9 cellular contexts compared by ENCODE assay signal in genomic region chr11:128518493-128519207, GRCh38.
DNase-seq lines count a peak whose midpoint lies in the region; ATAC-seq and TF ChIP-seq lines count a peak whose summit lies in the region.
"Had no signal": no experiment of that assay in that cellular context is flagged by ENCODE, and none has a peak within 500 bp of the region (broad histone marks: within the 10 kb centered on the region; RNA-seq: fewer than 3 reads in every experiment).

No MANE protein-coding gene starts in this region.

- H3K4me1 Mint-ChIP-seq in activated CD8-positive, alpha-beta memory T cell treated with anti-CD3 and anti-CD28 coated beads, Interleukin-2, amount 10 ng/mL, durations not matched to agents 7 days and 5 days = peaks cover 38% of the 10 kb centered on the region
- H3K4me1 Mint-ChIP-seq in activated CD8-positive, alpha-beta T cell treated with anti-CD3 and anti-CD28 coated beads, Interleukin-2, amount 10 ng/mL, durations not matched to agents 7 days and 5 days (ENCODE audit: low read depth) = peaks cover 34% of the 10 kb centered on the region

- H3K36me3 Mint-ChIP-seq in activated CD8-positive, alpha-beta memory T cell treated with anti-CD3 and anti-CD28 coated beads, Interleukin-2, amount 10 ng/mL, durations not matched to agents 7 days and 5 days = peaks cover 83% of the 10 kb centered on the region
- peaks cover 82% of the 10 kb centered on the region for H3K36me3 Mint-ChIP-seq in activated CD8-positive, alpha-beta T cell treated with anti-CD3 and anti-CD28 coated beads, Interleukin-2, amount 10 ng/mL, durations not matched to agents 7 days and 5 days (ENCODE audit: low read depth)

- H3K27ac ChIP-seq in tibial artery = peak overlapping the region; percentile 96 to 98

- no peaks in the 10 kb centered on the region for H3K36me3 ChIP-seq in tibial artery

- H3K9me3 ChIP-seq in tibial artery = no peaks in the 10 kb centered on the region

- H3K9me3 Mint-ChIP-seq in activated CD8-positive, alpha-beta memory T cell treated with anti-CD3 and anti-CD28 coated beads, Interleukin-2, amount 10 ng/mL, durations not matched to agents 7 days and 5 days (ENCODE audit: low read depth) = no peaks in the 10 kb centered on the region
- H3K9me3 Mint-ChIP-seq in activated CD8-positive, alpha-beta T cell treated with anti-CD3 and anti-CD28 coated beads, Interleukin-2, amount 10 ng/mL, durations not matched to agents 7 days and 5 days (ENCODE audit: insufficient read depth) = no peaks in the 10 kb centered on the region

- ATAC-seq in activated CD8-positive, alpha-beta memory T cell treated with anti-CD3 and anti-CD28 coated beads, Interleukin-2, amount 10 ng/mL, durations not matched to agents 7 days and 5 days = no peak
- no peak for ATAC-seq in activated CD8-positive, alpha-beta T cell treated with anti-CD3 and anti-CD28 coated beads, Interleukin-2, amount 10 ng/mL, durations not matched to agents 7 days and 5 days

- peak overlapping the region; percentile 85 to 90 for H3K4me3 ChIP-seq in tibial artery

- H3K27ac Mint-ChIP-seq in activated CD8-positive, alpha-beta memory T cell treated with anti-CD3 and anti-CD28 coated beads, Interleukin-2, amount 10 ng/mL, durations not matched to agents 7 days and 5 days = peak overlapping the region; percentile 99
- H3K27ac Mint-ChIP-seq in activated CD8-positive, alpha-beta T cell treated with anti-CD3 and anti-CD28 coated beads, Interleukin-2, amount 10 ng/mL, durations not matched to agents 7 days and 5 days = peak overlapping the region; percentile 82

- peak overlapping the region; percentile 99 for H3K4me3 Mint-ChIP-seq in activated CD8-positive, alpha-beta memory T cell treated with anti-CD3 and anti-CD28 coated beads, Interleukin-2, amount 10 ng/mL, durations not matched to agents 7 days and 5 days
- H3K4me3 Mint-ChIP-seq in activated CD8-positive, alpha-beta T cell treated with anti-CD3 and anti-CD28 coated beads, Interleukin-2, amount 10 ng/mL, durations not matched to agents 7 days and 5 days = peak overlapping the region; percentile 96

- DNase-seq in activated CD8-positive, alpha-beta memory T cell treated with anti-CD3 and anti-CD28 coated beads, Interleukin-2, amount 10 ng/mL, durations not matched to agents 7 days and 5 days = no peak
- DNase-seq in activated CD8-positive, alpha-beta memory T cell treated with anti-CD3 and anti-CD28 coated beads, Interleukin-2, amount 50 U/mL, for 48 hours = no peak
- DNase-seq in activated CD8-positive, alpha-beta T cell treated with anti-CD3 and anti-CD28 coated beads, Interleukin-2, amount 10 ng/mL, durations not matched to agents 7 days and 5 days = no peak
- DNase-seq in islet precursor cell = peak; percentile 61
- no peak for DNase-seq in tibial artery
- DNase-seq in NCI-H128 (lab: John Stamatoyannopoulos, UW; ENCODE audit: unreplicated experiment) = no peak
- DNase-seq in hepatic stellate cell (ENCODE audit: low spot score) = no peak
- DNase-seq in stimulated activated CD4-positive, alpha-beta T cell treated with anti-CD3 and anti-CD28 coated beads, Interleukin-4, amount 100 ng/mL, for 1 hour = no peak
- DNase-seq: activated CD4-positive, CD25-positive, alpha-beta regulatory T cell had no signal

- POLR2A ChIA-PET in activated CD8-positive, alpha-beta T cell treated with anti-CD3 and anti-CD28 coated beads, Interleukin-2, amount 10 ng/mL, durations not matched to agents 7 days and 5 days (lab: Charles Lee) = interaction anchor here (0.8 to 23.0 kb wide), 27 partner anchors 2 to 347 kb away, joined by 3 to 652 read pairs (median 7); no protein-coding TSS in a partner anchor

- no peaks in the 10 kb centered on the region for H3K27me3 Mint-ChIP-seq in activated CD8-positive, alpha-beta memory T cell treated with anti-CD3 and anti-CD28 coated beads, Interleukin-2, amount 10 ng/mL, durations not matched to agents 7 days and 5 days
- no peaks in the 10 kb centered on the region for H3K27me3 Mint-ChIP-seq in activated CD8-positive, alpha-beta T cell treated with anti-CD3 and anti-CD28 coated beads, Interleukin-2, amount 10 ng/mL, durations not matched to agents 7 days and 5 days (ENCODE audit: low read depth)

- no peak for TF ChIP-seq CTCF in tibial artery (IDR thresholded peaks at IDR 0.05)

- CTCF ChIA-PET in activated CD8-positive, alpha-beta memory T cell treated with anti-CD3 and anti-CD28 coated beads, Interleukin-2, amount 10 ng/mL, durations not matched to agents 7 days and 5 days (lab: Charles Lee) = interaction anchor here (0.6 to 8.7 kb wide), 14 partner anchors 15 to 312 kb away, joined by 3 to 108 read pairs (median 8); no protein-coding TSS in a partner anchor
- CTCF ChIA-PET in activated CD8-positive, alpha-beta T cell treated with anti-CD3 and anti-CD28 coated beads, Interleukin-2, amount 10 ng/mL, durations not matched to agents 7 days and 5 days (lab: Charles Lee) = interaction anchor here (0.6 to 11.8 kb wide), 25 partner anchors 8 to 361 kb away, joined by 3 to 247 read pairs (median 6); no protein-coding TSS in a partner anchor

- intact Hi-C loops in tibial artery (cut with DNase I; ENCODE audit: low total_unique reads) = no loop called here

- H3K27me3 ChIP-seq in tibial artery = no peaks in the 10 kb centered on the region

- H3K4me1 ChIP-seq in tibial artery = peaks cover 0 to 76% (median 58%) of the 10 kb centered on the region in 4 donors
